ENCODE assay signal across 24 cellular contexts in genomic region chr5:180143656-180144364, GRCh38.
"Had no signal": no experiment of that assay in that cellular context is flagged by ENCODE, and none has a peak within 500 bp of the region (broad histone marks: within the 10 kb centered on the region; RNA-seq: fewer than 3 reads in every experiment).

No MANE protein-coding gene starts in this region.

- H3K27me3 ChIP-seq: ascending aorta, brain microvascular endothelial cell, hepatocyte, right lobe of liver had no signal

- H3K4me3 ChIP-seq: ascending aorta, hepatocyte, left ventricle myocardium inferior, right lobe of liver, smooth muscle cell had no signal

- H3K36me3 ChIP-seq: ascending aorta, brain microvascular endothelial cell, left ventricle myocardium inferior, right lobe of liver, WERI-Rb-1 had no signal

- H3K9me3 ChIP-seq: right lobe of liver had no signal

- H3K4me2 ChIP-seq: hepatocyte, smooth muscle cell had no signal

- H3K27ac ChIP-seq: ascending aorta, brain microvascular endothelial cell, hepatocyte, left ventricle myocardium inferior, right lobe of liver, WERI-Rb-1 had no signal

- DNase-seq: activated CD4-positive, CD25-positive, alpha-beta regulatory T cell treated with anti-CD3 and anti-CD28 coated beads, Interleukin-2, amount 50 U/mL, for 72 hours; activated CD8-positive, alpha-beta memory T cell treated with anti-CD3 and anti-CD28 coated beads, Interleukin-2, amount 50 U/mL, for 48 hours; activated gamma-delta T cell; activated T-cell treated with anti-CD3 and anti-CD28 coated beads, Interleukin-2, amount 50 U/mL, for 4 hours; brain microvascular endothelial cell; central memory CD4-positive, alpha-beta T cell; dermis blood vessel endothelial cell; effector memory CD4-positive, alpha-beta T cell; glutamatergic neuron; left ventricle myocardium inferior; stimulated activated CD4-positive, alpha-beta T cell treated with anti-CD3 and anti-CD28 coated beads, Interleukin-2, amount 100 ng/mL, for 48 hours; stimulated activated CD8-positive, alpha-beta memory T cell treated with anti-CD3 and anti-CD28 coated beads, Interleukin-4, amount 100 ng/mL, for 48 hours; stimulated activated naive CD4-positive, alpha-beta T cell; WERI-Rb-1 had no signal

- H3K4me1 ChIP-seq: ascending aorta, left ventricle myocardium inferior, right lobe of liver had no signal

- H3K79me2 ChIP-seq: hepatocyte had no signal

- H3K4me1 Mint-ChIP-seq: activated naive CD4-positive, alpha-beta T cell treated with anti-CD3 and anti-CD28 coated beads, Interleukin-2, amount 50 U/mL, for 24 hours; memory B cell; nephron; T-cell had no signal

- H3K36me3 Mint-ChIP-seq: memory B cell, T-cell had no signal

- ATAC-seq: activated T-cell treated with anti-CD3 and anti-CD28 coated beads, Interleukin-2, amount 50 U/mL, for 4 hours; esophagus mucosa; right lobe of liver; SK-N-SH treated with all-trans-retinoic acid at 6 μM for 48 hours; T-cell had no signal

- H3K27ac Mint-ChIP-seq: activated naive CD4-positive, alpha-beta T cell treated with anti-CD3 and anti-CD28 coated beads, Interleukin-2, amount 50 U/mL, for 24 hours; memory B cell; nephron; T-cell had no signal

- H2AFZ ChIP-seq: hepatocyte had no signal

- H3K4me3 Mint-ChIP-seq: activated naive CD4-positive, alpha-beta T cell treated with anti-CD3 and anti-CD28 coated beads, Interleukin-2, amount 50 U/mL, for 24 hours; activated T-cell treated with anti-CD3 and anti-CD28 coated beads, Interleukin-2, amount 50 U/mL, for 4 hours; memory B cell; nephron; T-cell had no signal
